ENCODE assay signal across 8 cellular contexts in the genomic region with DNA sequence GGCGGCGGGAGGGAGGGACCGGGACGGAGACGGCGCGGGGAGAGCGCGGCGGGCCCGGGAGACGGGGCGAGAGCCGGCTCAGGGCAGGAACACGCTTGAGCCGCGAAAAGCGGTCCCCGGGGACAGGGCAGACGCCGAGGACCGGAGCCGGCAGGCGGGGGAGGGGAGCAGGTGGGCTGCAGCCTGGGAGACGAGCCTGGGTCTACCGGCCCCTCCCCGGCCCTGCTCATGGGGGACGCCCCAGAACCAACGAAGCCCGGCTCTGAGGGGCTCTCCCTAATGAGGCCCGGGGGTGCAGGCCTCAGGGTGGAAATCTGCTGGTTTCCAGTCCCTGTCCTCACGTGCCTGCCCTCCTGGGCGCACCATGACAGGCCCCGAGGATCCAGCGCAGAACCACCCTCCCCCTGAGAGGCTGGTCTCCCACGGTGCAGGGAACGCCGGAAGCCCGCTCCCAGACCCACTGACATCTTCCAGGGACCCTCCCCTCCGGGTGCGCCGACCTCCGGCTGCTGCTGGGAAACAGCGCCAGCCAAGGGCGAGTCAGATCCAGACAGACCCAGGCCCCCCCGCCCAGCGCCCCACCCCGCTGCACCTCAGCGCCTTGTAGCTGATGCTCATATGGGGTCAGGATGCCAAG. TPM values are rescaled to one million over a fixed set of nuclear protein-coding genes. Genes with fewer than 3 reads are reported as not detected.
A peak's percentile ranks its signal among the peaks of the same experiment; 100 is the strongest.
DNase-seq lines count a peak whose midpoint lies in the region; ATAC-seq and TF ChIP-seq lines count a peak whose summit lies in the region.
"Had no signal": no experiment of that assay in that cellular context is flagged by ENCODE, and none has a peak within 500 bp of the region (broad histone marks: within the 10 kb centered on the region; RNA-seq: fewer than 3 reads in every experiment).

No MANE protein-coding gene starts in this region.

- H3K4me1 Mint-ChIP-seq in immature natural killer cell: peaks cover 0 to 2% of the 10 kb centered on the region in 2 donors

- peak; percentile 3 for ATAC-seq in left colon

- no peak for TF ChIP-seq POLR2A in Peyer's patch (IDR thresholded peaks at IDR 0.05)

- intact Hi-C loops in left colon (cut with DNase I, micrococcal nuclease): no loop called here

- DNase-seq in Peyer's patch (no peak), left colon (no peak), immature natural killer cell (no peak)
- no peak for DNase-seq in stimulated activated CD4-positive, alpha-beta T cell treated with anti-CD3 and anti-CD28 coated beads, Interleukin-12 subunit alpha, Interleukin-12 subunit beta, amount 100 ng/mL, for 4 hours
- no peak for DNase-seq in stimulated activated CD4-positive, alpha-beta T cell treated with anti-CD3 and anti-CD28 coated beads, Interleukin-2, amount 100 ng/mL, for 48 hours
- DNase-seq: HFFc6, NCI-H2029 had no signal

- peaks cover 4 to 8% (median 5%) of the 10 kb centered on the region in 3 donors for H3K27me3 Mint-ChIP-seq in immature natural killer cell (ENCODE audit: low read depth in 3 of 3)

- H3K9me3 ChIP-seq in BLaER1: peaks cover 5% of the 10 kb centered on the region
- H3K9me3 ChIP-seq in Peyer's patch: peaks cover 0 to 3% (median 0%) of the 10 kb centered on the region in 4 donors

- peaks cover 10% of the 10 kb centered on the region; the same call in 1 of the 2 replicates for H3K27me3 ChIP-seq in BLaER1
- peaks cover 0 to 34% of the 10 kb centered on the region in 2 donors for H3K27me3 ChIP-seq in Peyer's patch

- no peak for TF ChIP-seq CTCF in Peyer's patch (IDR thresholded peaks at IDR 0.05)

- H3K27ac ChIP-seq in BLaER1 (peak overlapping the region; percentile 58; the same call in 1 of the 2 replicates), Peyer's patch (no peak overlapping the region)

- H3K4me3 Mint-ChIP-seq in immature natural killer cell: peak overlapping the region in 2 of 5 donors; percentile 5 to 30
- H3K4me3 Mint-ChIP-seq: HFFc6 had no signal

- H3K9me3 Mint-ChIP-seq in immature natural killer cell: no peaks in the 10 kb centered on the region

- H4K20me1 ChIP-seq in BLaER1: peaks cover 38% of the 10 kb centered on the region

- H3K4me2 ChIP-seq in BLaER1: peak overlapping the region; percentile 97

- H3K4me1 ChIP-seq in BLaER1: peaks cover 76% of the 10 kb centered on the region
- peaks cover 4 to 30% (median 16%) of the 10 kb centered on the region in 4 donors for H3K4me1 ChIP-seq in Peyer's patch

- H3K36me3 Mint-ChIP-seq in immature natural killer cell: peaks cover 0 to 3% (median 0%) of the 10 kb centered on the region in 3 donors

- H3K36me3 ChIP-seq in BLaER1: peaks cover 15% of the 10 kb centered on the region
- H3K36me3 ChIP-seq in Peyer's patch: no peaks in the 10 kb centered on the region

- H3K9ac ChIP-seq in BLaER1: peak overlapping the region; percentile 53; the same call in 1 of the 2 replicates

- H3K4me3 ChIP-seq in BLaER1 (peak overlapping the region; percentile 67), Peyer's patch (peak overlapping the region; percentile 7 to 53 (median 48))

- H3K27ac Mint-ChIP-seq in immature natural killer cell: no peak overlapping the region
- H3K27ac Mint-ChIP-seq: HFFc6 had no signal

RNA-seq across cellular contexts. Expression of gene EEF1A2, which starts 0.6 kb away (rescaled TPM):
- total RNA-seq in Peyer's patch (1 to 10 TPM in 3 of 4 donors, under 1 TPM in 1; 0.67 to 3.3 (median 2.1) TPM), left colon (1 to 10 TPM; 1.3 to 1.8 TPM)
- not detected for polyA plus RNA-seq in immature natural killer cell

RNA-seq across cellular contexts. Expression of gene PPDPF, which starts 21.1 kb away (rescaled TPM):
- total RNA-seq in Peyer's patch: 100 to 1,000 TPM in 3 of 4 donors, 10 to 100 TPM in 1; 94.1 to 435 (median 193) TPM
- 100 to 1,000 TPM; 554 to 564 TPM for total RNA-seq in left colon
- polyA plus RNA-seq in immature natural killer cell: 10 to 100 TPM; 14.9 to 84.3 (median 41.9) TPM

RNA-seq across cellular contexts. Expression of gene KCNQ2, which starts 27.0 kb away (rescaled TPM):
- not detected for total RNA-seq in Peyer's patch
- under 1 TPM; 0.21 to 0.28 TPM for total RNA-seq in left colon
- polyA plus RNA-seq in immature natural killer cell: under 1 TPM in 1 of 3 donors, not detected in 2; 0.73 TPM
- total RNA-seq: HFFc6 had no signal

RNA-seq across cellular contexts. Expression of gene PTK6, which starts 37.7 kb away (rescaled TPM):
- total RNA-seq in Peyer's patch (100 to 1,000 TPM in 1 of 4 donors, 10 to 100 TPM in 2, 1 to 10 TPM in 1; 8.3 to 109 (median 84.5) TPM), left colon (100 to 1,000 TPM in 1 of 2 donors, 10 to 100 TPM in 1; 85.7 to 117 TPM)
- polyA plus RNA-seq in immature natural killer cell: under 1 TPM in 1 of 3 donors, not detected in 2; 0.37 TPM

RNA-seq across cellular contexts. Expression of gene SRMS, which starts 48.1 kb away (rescaled TPM):
- total RNA-seq in Peyer's patch (not detected), left colon (1 to 10 TPM; 2.4 to 4.6 TPM)
- not detected for polyA plus RNA-seq in immature natural killer cell
- total RNA-seq: HFFc6 had no signal
